35 cellular contexts compared by ENCODE assay signal in genomic region chr3:9906480-9906879, GRCh38. TPM values are rescaled to one million over a fixed set of nuclear protein-coding genes. Genes with fewer than 3 reads are reported as not detected.
"Had no signal": no experiment of that assay in that cellular context is flagged by ENCODE, and none has a peak within 500 bp of the region (broad histone marks: within the 10 kb centered on the region; RNA-seq: fewer than 3 reads in every experiment).

No MANE protein-coding gene starts in this region.

- ATAC-seq: activated naive CD4-positive, alpha-beta T cell treated with anti-CD3 and anti-CD28 coated beads, Interleukin-2, amount 50 U/mL, for 72 hours; activated T-cell treated with anti-CD3 and anti-CD28 coated beads, Interleukin-2, amount 50 U/mL, for 72 hours; gastroesophageal sphincter; T-helper 17 cell had no signal

- H3K9me3 ChIP-seq: ascending aorta, breast epithelium, colonic mucosa, esophagus squamous epithelium, gastroesophageal sphincter had no signal

- H3K27me3 ChIP-seq: ascending aorta, breast epithelium, cardiac muscle cell, colonic mucosa, esophagus squamous epithelium, gastroesophageal sphincter had no signal

- FAIRE-seq: endometrium, endothelial cell of umbilical vein had no signal

- DNase-seq: activated B cell treated with CpG ODN at 0.5 μM for 24 hours; activated CD4-positive, alpha-beta memory T cell treated with anti-CD3 and anti-CD28 coated beads, Interleukin-2, amount 10 ng/mL, durations not matched to agents 7 days and 5 days; activated CD4-positive, alpha-beta T cell treated with anti-CD3 and anti-CD28 coated beads for 1 hour; activated CD4-positive, alpha-beta T cell treated with anti-CD3 and anti-CD28 coated beads for 4 hours; activated CD4-positive, alpha-beta T cell treated with anti-CD3 and anti-CD28 coated beads, Interleukin-2, amount 10 ng/mL, durations not matched to agents 7 days and 5 days; activated CD4-positive, alpha-beta T cell treated with anti-CD3 and anti-CD28 coated beads, Interleukin-2, amount 50 U/mL, for 4 hours; activated CD8-positive, alpha-beta memory T cell treated with anti-CD3 and anti-CD28 coated beads, Interleukin-2, amount 50 U/mL, for 48 hours; activated gamma-delta T cell; activated naive CD4-positive, alpha-beta T cell; activated naive CD4-positive, alpha-beta T cell treated with anti-CD3 and anti-CD28 coated beads, Interleukin-2, amount 10 ng/mL, durations not matched to agents 7 days and 5 days; activated naive CD8-positive, alpha-beta T cell treated with anti-CD3 and anti-CD28 coated beads, Interleukin-2, amount 10 ng/mL, durations not matched to agents 7 days and 5 days; activated T-cell treated with anti-CD3 and anti-CD28 coated beads for 4 hours; activated T-cell treated with anti-CD3 and anti-CD28 coated beads, Interleukin-2, amount 50 U/mL, for 24 hours; activated T-cell treated with anti-CD3 and anti-CD28 coated beads, Interleukin-2, amount 50 U/mL, for 72 hours; central memory CD4-positive, alpha-beta T cell; cerebellar nuclear complex; colonic mucosa; effector CD8-positive, alpha-beta T cell; esophagus squamous epithelium; foreskin melanocyte; head of caudate nucleus; T-helper 1 cell; T-helper 17 cell; T1000; WERI-Rb-1 had no signal

- H3K4me3 ChIP-seq: ascending aorta, breast epithelium, cardiac muscle cell, colonic mucosa, esophagus squamous epithelium, gastroesophageal sphincter had no signal

- H3K4me1 ChIP-seq: ascending aorta, breast epithelium, gastroesophageal sphincter had no signal

- H3K36me3 ChIP-seq: breast epithelium, cardiac muscle cell, colonic mucosa, gastroesophageal sphincter, WERI-Rb-1 had no signal

- H3K27ac ChIP-seq: ascending aorta, breast epithelium, cardiac muscle cell, colonic mucosa, epithelial cell of prostate, esophagus squamous epithelium, gastroesophageal sphincter, WERI-Rb-1 had no signal

RNA-seq across cellular contexts. Expression of gene CIDEC, which starts 26.4 kb away (rescaled TPM):
- total RNA-seq: activated B cell treated with CpG ODN at 0.5 μM for 24 hours; activated CD4-positive, alpha-beta memory T cell treated with anti-CD3 and anti-CD28 coated beads, Interleukin-2, amount 10 ng/mL, durations not matched to agents 7 days and 5 days; activated CD4-positive, alpha-beta T cell treated with anti-CD3 and anti-CD28 coated beads, Interleukin-2, amount 10 ng/mL, durations not matched to agents 7 days and 5 days; activated naive CD4-positive, alpha-beta T cell treated with anti-CD3 and anti-CD28 coated beads, Interleukin-2, amount 50 U/mL, for 72 hours; activated naive CD8-positive, alpha-beta T cell treated with anti-CD3 and anti-CD28 coated beads, Interleukin-2, amount 10 ng/mL, durations not matched to agents 7 days and 5 days; cardiac muscle cell; dermis microvascular lymphatic vessel endothelial cell; endothelial cell of umbilical vein; esophagus squamous epithelium; fibroblast of villous mesenchyme; T-helper 17 cell had no signal
